In the genomic region with DNA sequence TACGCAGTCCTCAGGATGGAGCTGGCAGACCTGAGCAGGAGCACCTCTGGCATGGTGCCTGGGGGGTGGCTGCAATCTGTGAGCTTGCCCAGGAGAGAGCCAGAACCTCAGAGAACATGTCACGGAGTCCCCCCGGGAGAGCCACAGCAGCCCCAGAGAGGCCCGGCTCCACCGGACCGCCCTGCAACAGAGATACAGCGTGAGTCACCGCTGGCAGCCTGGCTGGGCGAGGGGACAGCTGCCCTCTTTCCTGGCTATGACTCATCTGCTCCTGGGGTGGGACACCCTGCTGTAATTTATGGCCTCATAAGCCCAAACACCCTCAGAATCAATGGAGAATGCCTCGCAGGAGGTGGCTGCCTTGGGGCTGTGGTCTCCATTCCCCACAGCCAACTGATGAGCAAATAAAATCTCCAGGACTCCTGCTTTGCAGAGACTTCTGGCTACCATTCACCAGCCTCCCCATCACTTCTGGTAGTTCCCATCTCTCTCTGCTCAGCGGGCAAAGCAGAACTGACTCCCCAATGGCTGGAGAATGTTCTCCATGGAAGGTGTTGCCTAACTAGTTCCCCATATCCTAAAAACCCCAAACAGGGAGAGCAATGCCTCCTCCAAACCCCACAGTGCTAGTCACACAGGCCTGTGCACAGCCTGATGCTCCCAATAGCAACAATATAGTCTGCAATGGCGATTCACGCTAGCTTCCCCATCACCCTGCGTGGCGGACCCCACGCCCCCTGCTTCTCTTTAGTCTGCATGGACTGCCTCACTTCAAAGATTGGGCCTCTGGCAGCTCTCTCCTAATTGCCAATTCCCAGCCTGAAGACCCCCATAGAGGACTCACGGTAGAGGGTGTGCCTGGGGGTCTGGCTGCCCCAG, we compare ENCODE assay signal across 10 cellular contexts. TPM values are rescaled to one million over a fixed set of nuclear protein-coding genes. Genes with fewer than 3 reads are reported as not detected.
DNase-seq lines count a peak whose midpoint lies in the region; ATAC-seq, FAIRE-seq and TF ChIP-seq lines count a peak whose summit lies in the region.
"Had no signal": no experiment of that assay in that cellular context is flagged by ENCODE, and none has a peak within 500 bp of the region (broad histone marks: within the 10 kb centered on the region; RNA-seq: fewer than 3 reads in every experiment).

No MANE protein-coding gene starts in this region.

- no peak overlapping the region for H3K9ac ChIP-seq in kidney (ENCODE audit: low read length in 2 of 2)

- H3K9me3 ChIP-seq in kidney (ENCODE audit: control insufficient read depth in 1 of 2, low read length in 2 of 2), result no peaks in the 10 kb centered on the region

- ATAC-seq in HG02610 (IDR thresholded peaks at IDR 0.05; ENCODE audit: unreplicated experiment), result no peak
- ATAC-seq in GM18517 (IDR thresholded peaks at IDR 0.05; ENCODE audit: unreplicated experiment), result no peak

- peaks cover 0 to 8% of the 10 kb centered on the region in 2 donors for H3K4me1 ChIP-seq in kidney (ENCODE audit: control insufficient read depth in 1 of 2, insufficient read depth in 1 of 2, low read depth in 1 of 2, low read length in 2 of 2)
- H3K4me1 ChIP-seq in urinary bladder (ENCODE audit: insufficient read depth), result no peaks in the 10 kb centered on the region

- peak overlapping the region in 4 of 5 experiments; percentile 24 to 79 (median 58) for H3K27ac Mint-ChIP-seq in brain
- H3K27ac Mint-ChIP-seq: B cell had no signal

- peaks cover 6% of the 10 kb centered on the region for H3K27me3 Mint-ChIP-seq in brain

- peaks cover 60% of the 10 kb centered on the region for H3K4me1 Mint-ChIP-seq in brain
- H3K4me1 Mint-ChIP-seq: B cell had no signal

- intact Hi-C loops in kidney (cut with DNase I), result no loop called here

- H3K9me3 Mint-ChIP-seq in brain, result no peaks in the 10 kb centered on the region

- H3K27ac ChIP-seq in kidney (ENCODE audit: low read depth in 2 of 2, low read length in 2 of 2) (no peak overlapping the region), urinary bladder (ENCODE audit: low read depth) (peak overlapping the region; percentile 65)

- H3K36me3 ChIP-seq in kidney (ENCODE audit: control insufficient read depth in 1 of 2, insufficient read depth in 2 of 2, low read length in 2 of 2), result no peaks in the 10 kb centered on the region
- no peaks in the 10 kb centered on the region for H3K36me3 ChIP-seq in urinary bladder (ENCODE audit: insufficient read depth)

- no peak for FAIRE-seq in kidney (lab: Jason Lieb, UNC)

- no peaks in the 10 kb centered on the region for H3K36me3 Mint-ChIP-seq in brain

- H3K4me3 ChIP-seq in kidney (ENCODE audit: low read length in 2 of 2) (no peak overlapping the region), urinary bladder (ENCODE audit: low read depth, low read length) (no peak overlapping the region)

- no peak overlapping the region for H3K4me3 Mint-ChIP-seq in brain
- H3K4me3 Mint-ChIP-seq: B cell had no signal

- 50% methylated on average over 17 of the region's 17 CpGs for WGBS in urinary bladder

- DNase-seq in activated effector memory CD4-positive, alpha-beta T cell treated with anti-CD3 and anti-CD28 coated beads, Interleukin-2, amount 50 U/mL, for 16 hours, result peak; percentile 51
- no peak for DNase-seq in activated effector memory CD4-positive, alpha-beta T cell treated with Interleukin-2 at 50 U/mL for 16 hours
- peak; percentile 81 for DNase-seq in kidney
- DNase-seq in activated CD4-positive, alpha-beta T cell treated with anti-CD3 and anti-CD28 coated beads, Interleukin-2, amount 50 U/mL, for 48 hours, result no peak
- DNase-seq: activated gamma-delta T cell treated with Interleukin-2 at 50 U/mL for 16 hours had no signal

- TF ChIP-seq CTCF in brain (conservative IDR thresholded peaks at IDR 0.05), result no peak
- no peak for TF ChIP-seq CTCF in kidney (IDR thresholded peaks at IDR 0.05; ENCODE audit: borderline replicate concordance, extremely low read depth, insufficient read depth)

RNA-seq across cellular contexts. Expression of a gene that starts 21.6 kb away (rescaled TPM):
- polyA plus RNA-seq in brain (ENCODE audit: insufficient read depth, low read depth, low replicate concordance) (34.7 TPM), kidney (ENCODE audit: insufficient read depth, low read depth, low replicate concordance) (0.86 TPM), urinary bladder (0.25 TPM)
- total RNA-seq in kidney (0.13 TPM), urinary bladder (1.1 TPM)

RNA-seq across cellular contexts. Expression of a gene that starts 51.6 kb away (rescaled TPM):
- 24.2 TPM for polyA plus RNA-seq in brain (ENCODE audit: insufficient read depth, low read depth, low replicate concordance)
- total RNA-seq in kidney, result 31.1 TPM
- 19.9 TPM for polyA plus RNA-seq in kidney (ENCODE audit: insufficient read depth, low read depth, low replicate concordance)
- 23.4 TPM for total RNA-seq in urinary bladder
- polyA plus RNA-seq in urinary bladder, result 18.5 TPM

Comparison
In these comparisons a context has a peak if more than half of its experiments do, and no peak if none do; other contexts are left out.
1. DNase-seq: peak in activated effector memory CD4-positive, alpha-beta T cell treated with anti-CD3 and anti-CD28 coated beads, Interleukin-2, amount 50 U/mL, for 16 hours (single experiment) and kidney (single experiment); none in activated effector memory CD4-positive, alpha-beta T cell treated with Interleukin-2 at 50 U/mL for 16 hours (single experiment) and activated CD4-positive, alpha-beta T cell treated with anti-CD3 and anti-CD28 coated beads, Interleukin-2, amount 50 U/mL, for 48 hours (0 of 2).
2. RNA of a gene that starts 21.6 kb away (polyA plus RNA-seq): 34.7 TPM in brain (single experiment); 0.86 TPM in kidney (single experiment) and 0.25 TPM in urinary bladder (single experiment); every median in the first group is over 10 times any median in the second.